Comparison of ENCODE assay signal across 25 cellular contexts in genomic region chr17:1754430-1755112, GRCh38. TPM values are rescaled to one million over a fixed set of nuclear protein-coding genes. Genes with fewer than 3 reads are reported as not detected.
A peak's percentile ranks its signal among the peaks of the same experiment; 100 is the strongest.
DNase-seq lines count a peak whose midpoint lies in the region; ATAC-seq and TF ChIP-seq lines count a peak whose summit lies in the region.
"Had no signal": no experiment of that assay in that cellular context is flagged by ENCODE, and none has a peak within 500 bp of the region (broad histone marks: within the 10 kb centered on the region; RNA-seq: fewer than 3 reads in every experiment).

No MANE protein-coding gene starts in this region.

- no TSS peak for BruUV-seq in MCF 10A (replicated peaks; lab: Mats Ljungman, UMichigan)

- CTCF ChIA-PET in MCF 10A (lab: Yijun Ruan, JAX) = interaction anchor here (0.7 to 1.0 kb wide), 2 partner anchors 15 to 33 kb away, joined by 3 to 5 read pairs; no protein-coding TSS in a partner anchor

- H3K4me1 ChIP-seq in breast epithelium (peaks cover 0 to 6% of the 10 kb centered on the region in 2 donors), upper lobe of right lung (peaks cover 21% of the 10 kb centered on the region)

- TF ChIP-seq POLR2A in breast epithelium (IDR thresholded peaks at IDR 0.05) = no peak

- H3K36me3 Mint-ChIP-seq in MCF 10A (ENCODE audit: insufficient read depth, unreplicated experiment) (no peaks in the 10 kb centered on the region), neural crest cell (ENCODE audit: low read depth) (no peaks in the 10 kb centered on the region), progenitor cell of endocrine pancreas (ENCODE audit: insufficient read depth) (no peaks in the 10 kb centered on the region)
- H3K36me3 Mint-ChIP-seq: CD4-positive, alpha-beta memory T cell; memory B cell had no signal

- no peak for TF ChIP-seq CTCF in breast epithelium (IDR thresholded peaks at IDR 0.05)
- no peak for TF ChIP-seq CTCF in MCF 10A (IDR thresholded peaks at IDR 0.05; ENCODE audit: unreplicated experiment)
- TF ChIP-seq CTCF in neural crest cell (conservative IDR thresholded peaks at IDR 0.05) = no peak
- no peak for TF ChIP-seq CTCF in upper lobe of right lung (IDR thresholded peaks at IDR 0.05)
- TF ChIP-seq CTCF in progenitor cell of endocrine pancreas (IDR thresholded peaks at IDR 0.05; ENCODE audit: unreplicated experiment) = no peak

- H3K36me3 ChIP-seq in breast epithelium = no peaks in the 10 kb centered on the region
- H3K36me3 ChIP-seq in upper lobe of right lung = no peaks in the 10 kb centered on the region
- H3K36me3 ChIP-seq: gastrocnemius medialis, thyroid gland had no signal

- H3K4me3 Mint-ChIP-seq in MCF 10A (ENCODE audit: unreplicated experiment) = no peak overlapping the region
- H3K4me3 Mint-ChIP-seq in neural crest cell = no peak overlapping the region
- no peak overlapping the region for H3K4me3 Mint-ChIP-seq in progenitor cell of endocrine pancreas (ENCODE audit: low read depth)
- H3K4me3 Mint-ChIP-seq: CD4-positive, alpha-beta memory T cell; IgD-negative memory B cell; memory B cell had no signal

- ATAC-seq in upper lobe of right lung (no peak), HG03025 (IDR thresholded peaks at IDR 0.05; ENCODE audit: low FRiP score, unreplicated experiment) (no peak), GM18861 (IDR thresholded peaks at IDR 0.05; ENCODE audit: unreplicated experiment) (no peak)
- ATAC-seq: body of pancreas; GM12878; stimulated activated naive CD8-positive, alpha-beta T cell treated with anti-CD3 and anti-CD28 coated beads, Interleukin-15, Interleukin-2, amounts not matched to agents 100 U/mL and 50 U/mL, for 24 hours had no signal

- H3K4me3 ChIP-seq in breast epithelium (peak overlapping the region in 2 of 3 donors; percentile 3 to 46), upper lobe of right lung (peak overlapping the region; percentile 3)
- H3K4me3 ChIP-seq: body of pancreas, gastrocnemius medialis, GM12878, thyroid gland had no signal

- H3K27me3 ChIP-seq in breast epithelium (no peaks in the 10 kb centered on the region), upper lobe of right lung (no peaks in the 10 kb centered on the region)
- H3K27me3 ChIP-seq: body of pancreas, gastrocnemius medialis, thyroid gland had no signal

- no peak overlapping the region for H3K27ac Mint-ChIP-seq in MCF 10A (ENCODE audit: low read depth, unreplicated experiment)
- peak overlapping the region; percentile 45 for H3K27ac Mint-ChIP-seq in neural crest cell (ENCODE audit: unreplicated experiment)
- H3K27ac Mint-ChIP-seq in progenitor cell of endocrine pancreas = no peak overlapping the region
- H3K27ac Mint-ChIP-seq: IgD-negative memory B cell, memory B cell had no signal

- peak overlapping the region; percentile 68 to 74 for H3K27ac ChIP-seq in breast epithelium
- H3K27ac ChIP-seq in upper lobe of right lung = peak overlapping the region; percentile 30
- H3K27ac ChIP-seq: body of pancreas, thyroid gland had no signal

- POLR2A ChIA-PET in MCF 10A (lab: Yijun Ruan, JAX) = interaction anchor here (0.6 to 1.9 kb wide), 4 partner anchors 9 to 30 kb away, joined by 3 to 6 read pairs (median 4); no protein-coding TSS in a partner anchor

- intact Hi-C loops in breast epithelium (cut with DNase I; ENCODE audit: low total_unique reads) (no loop called here), MCF 10A (cut with micrococcal nuclease) (no loop called here), upper lobe of right lung (cut with DNase I) (no loop called here)

- DNase-seq in breast epithelium (ENCODE audit: low spot score in 2 of 2) (no peak), MCF 10A (ENCODE audit: unreplicated experiment) (no peak), ecto neural progenitor cell (ENCODE audit: low spot score) (peak; percentile 52), neural crest cell (ENCODE audit: low read depth, low spot score) (no peak), upper lobe of right lung (peak; percentile 68), progenitor cell of endocrine pancreas (ENCODE audit: low spot score, unreplicated experiment) (no peak)
- DNase-seq: 8988T; activated CD4-positive, CD25-positive, alpha-beta regulatory T cell; activated naive CD4-positive, alpha-beta T cell treated with Interleukin-2 at 50 U/mL for 16 hours; body of pancreas; CD4-positive, alpha-beta memory T cell; effector memory CD4-positive, alpha-beta T cell; NCI-H1930; NCI-H526 treated with DMSO at 0.1 percent for 48 hours; occipital lobe; retina; SIG-M5; stimulated activated naive CD8-positive, alpha-beta T cell treated with anti-CD3 and anti-CD28 coated beads, Interleukin-15, Interleukin-2, amounts not matched to agents 100 U/mL and 50 U/mL, for 24 hours; thyroid gland had no signal

- H3K9me3 Mint-ChIP-seq in MCF 10A (ENCODE audit: unreplicated experiment) = no peaks in the 10 kb centered on the region
- H3K9me3 Mint-ChIP-seq in neural crest cell = no peaks in the 10 kb centered on the region
- no peaks in the 10 kb centered on the region for H3K9me3 Mint-ChIP-seq in progenitor cell of endocrine pancreas (ENCODE audit: low read depth)
- H3K9me3 Mint-ChIP-seq: CD4-positive, alpha-beta memory T cell; IgD-negative memory B cell; memory B cell had no signal

- H3K4me1 Mint-ChIP-seq in MCF 10A (ENCODE audit: insufficient read depth, unreplicated experiment) (peaks cover 8% of the 10 kb centered on the region), neural crest cell (peaks cover 6% of the 10 kb centered on the region), progenitor cell of endocrine pancreas (ENCODE audit: low read depth) (peaks cover 7% of the 10 kb centered on the region)

- H3K27me3 Mint-ChIP-seq in MCF 10A (ENCODE audit: insufficient read depth, unreplicated experiment) = no peaks in the 10 kb centered on the region
- no peaks in the 10 kb centered on the region for H3K27me3 Mint-ChIP-seq in neural crest cell (ENCODE audit: low read depth)
- H3K27me3 Mint-ChIP-seq in progenitor cell of endocrine pancreas = no peaks in the 10 kb centered on the region
- H3K27me3 Mint-ChIP-seq: memory B cell had no signal

- no peaks in the 10 kb centered on the region for H3K9me3 ChIP-seq in breast epithelium
- H3K9me3 ChIP-seq in upper lobe of right lung = no peaks in the 10 kb centered on the region
- H3K9me3 ChIP-seq: body of pancreas, gastrocnemius medialis, thyroid gland had no signal

RNA-seq across cellular contexts. Expression of gene SERPINF1, which starts 7.3 kb away (rescaled TPM):
- total RNA-seq in breast epithelium = 1,000 to 10,000 TPM in 1 of 3 donors, 100 to 1,000 TPM in 2; 427 to 3,050 (median 615) TPM
- total RNA-seq in MCF 10A (2022) = 1.8 TPM in 1 of 2 replicates, not detected in the other
- total RNA-seq in neural crest cell = 2.3 and 4.6 TPM in 2 replicates
- 119 TPM for total RNA-seq in upper lobe of right lung
- 163 and 169 TPM in 2 replicates for total RNA-seq in progenitor cell of endocrine pancreas

RNA-seq across cellular contexts. Expression of gene SERPINF2, which starts 11.9 kb away (rescaled TPM):
- total RNA-seq in breast epithelium = 10 to 100 TPM; 18.4 to 30.1 (median 21.3) TPM
- total RNA-seq in MCF 10A (2022) = 0.56 and 0.66 TPM in 2 replicates
- 0.19 TPM in 1 of 2 replicates, not detected in the other for total RNA-seq in neural crest cell
- 21.6 TPM for total RNA-seq in upper lobe of right lung
- 68.6 and 74.5 TPM in 2 replicates for total RNA-seq in progenitor cell of endocrine pancreas

RNA-seq across cellular contexts. Expression of gene WDR81, which starts 30.1 kb away (rescaled TPM):
- 10 to 100 TPM; 36.6 to 52.6 (median 41.6) TPM for total RNA-seq in breast epithelium
- total RNA-seq in MCF 10A (2022) = 17.4 and 19.4 TPM in 2 replicates
- 13.2 and 14.2 TPM in 2 replicates for total RNA-seq in neural crest cell
- total RNA-seq in upper lobe of right lung = 43.9 TPM
- total RNA-seq in progenitor cell of endocrine pancreas = 22.1 and 22.4 TPM in 2 replicates

RNA-seq across cellular contexts. Expression of gene TLCD2, which starts 44.4 kb away (rescaled TPM):
- total RNA-seq in breast epithelium (10 to 100 TPM in 1 of 3 donors, 1 to 10 TPM in 2; 3.7 to 10.9 (median 6.9) TPM), MCF 10A (2022) (2.5 and 4.0 TPM in 2 replicates), neural crest cell (1.1 TPM in 2 replicates), upper lobe of right lung (12.7 TPM), progenitor cell of endocrine pancreas (2.7 and 2.9 TPM in 2 replicates)

Comparison
In these comparisons a context has a peak if more than half of its experiments do, and no peak if none do; other contexts are left out.
1. RNA of gene SERPINF1, which starts 7.3 kb away (total RNA-seq): 427 to 3,050 TPM in breast epithelium, 163 to 169 TPM in progenitor cell of endocrine pancreas and 119 TPM in upper lobe of right lung (single experiment); 2.3 to 4.6 TPM in neural crest cell and 1.8 TPM in MCF 10A; every median in the first group is over 10 times any median in the second.
2. RNA of gene SERPINF2, which starts 11.9 kb away (total RNA-seq): 68.6 to 74.5 TPM in progenitor cell of endocrine pancreas, 21.6 TPM in upper lobe of right lung (single experiment) and 18.4 to 30.1 TPM in breast epithelium; 0.56 to 0.66 TPM in MCF 10A and 0.19 TPM in neural crest cell; every median in the first group is over 10 times any median in the second.
3. DNase-seq: peak in ecto neural progenitor cell (single experiment) and upper lobe of right lung (single experiment); none in breast epithelium (0 of 2), MCF 10A (single experiment), neural crest cell (single experiment) and progenitor cell of endocrine pancreas (single experiment).